22 cellular contexts compared by ENCODE assay signal in genomic region chrX:16931855-16932254, GRCh38.
"Had no signal": no experiment of that assay in that cellular context is flagged by ENCODE, and none has a peak within 500 bp of the region (broad histone marks: within the 10 kb centered on the region; RNA-seq: fewer than 3 reads in every experiment).

No MANE protein-coding gene starts in this region.

- ATAC-seq: right lobe of liver; stimulated activated effector memory CD8-positive, alpha-beta T cell treated with anti-CD3 and anti-CD28 coated beads, Interleukin-12 subunit alpha, Interleukin-12 subunit beta, amount 100 ng/mL, for 72 hours had no signal

- H3K27ac ChIP-seq: colonic mucosa, left ventricle myocardium inferior, ovary, right lobe of liver, tibial nerve had no signal

- H3K9me3 ChIP-seq: colonic mucosa, left ventricle myocardium inferior, ovary, right lobe of liver, SK-N-SH, tibial nerve had no signal

- H3K4me1 ChIP-seq: colonic mucosa, left ventricle myocardium inferior, right lobe of liver, tibial nerve had no signal

- H3K36me3 ChIP-seq: colonic mucosa, left ventricle myocardium inferior, ovary, right lobe of liver, tibial nerve had no signal

- H3K36me3 Mint-ChIP-seq: stimulated activated effector memory CD8-positive, alpha-beta T cell treated with anti-CD3 and anti-CD28 coated beads, Interleukin-12 subunit alpha, Interleukin-12 subunit beta, amount 100 ng/mL, for 72 hours; WTC11 had no signal

- H3K27me3 ChIP-seq: colonic mucosa, ovary, right lobe of liver had no signal

- DNase-seq: activated CD4-positive, alpha-beta T cell treated with anti-CD3 and anti-CD28 coated beads for 1 hour; activated CD8-positive, alpha-beta memory T cell treated with anti-CD3 and anti-CD28 coated beads for 24 hours; activated gamma-delta T cell; activated naive CD4-positive, alpha-beta T cell treated with anti-CD3 and anti-CD28 coated beads, Interleukin-2, amount 50 U/mL, for 16 hours; colonic mucosa; effector CD8-positive, alpha-beta T cell; glutamatergic neuron; left ventricle myocardium inferior; naive B cell; ovary; right lobe of liver; SK-N-SH; stimulated activated CD4-positive, alpha-beta T cell treated with anti-CD3 and anti-CD28 coated beads, Interleukin-4, amount 100 ng/mL, for 24 hours; SW 1271 had no signal

- H3K9me2 ChIP-seq: SK-N-SH had no signal

- H3K27ac Mint-ChIP-seq: progenitor cell of endocrine pancreas; stimulated activated effector memory CD8-positive, alpha-beta T cell treated with anti-CD3 and anti-CD28 coated beads, Interleukin-12 subunit alpha, Interleukin-12 subunit beta, amount 100 ng/mL, for 72 hours; T-helper 1 cell treated with Interleukin-12 subunit alpha and Interleukin-12 subunit beta and Interleukin-4 antibody, amounts not matched to agents 30 μg/mL and 1 μg/mL, for 36 hours had no signal

- H3K4me3 Mint-ChIP-seq: naive B cell; stimulated activated effector memory CD8-positive, alpha-beta T cell treated with anti-CD3 and anti-CD28 coated beads, Interleukin-12 subunit alpha, Interleukin-12 subunit beta, amount 100 ng/mL, for 72 hours; T-helper 1 cell treated with Interleukin-12 subunit alpha and Interleukin-12 subunit beta and Interleukin-4 antibody, amounts not matched to agents 30 μg/mL and 1 μg/mL, for 36 hours; WTC11 had no signal

- H3K4me3 ChIP-seq: colonic mucosa, left ventricle myocardium inferior, ovary, right lobe of liver, tibial nerve had no signal

- H3K4me1 Mint-ChIP-seq: naive B cell; stimulated activated effector memory CD8-positive, alpha-beta T cell treated with anti-CD3 and anti-CD28 coated beads, Interleukin-12 subunit alpha, Interleukin-12 subunit beta, amount 100 ng/mL, for 72 hours had no signal

- FAIRE-seq: bronchial epithelial cell, frontal cortex, islet of Langerhans had no signal

- H3K9me3 Mint-ChIP-seq: stimulated activated effector memory CD8-positive, alpha-beta T cell treated with anti-CD3 and anti-CD28 coated beads, Interleukin-12 subunit alpha, Interleukin-12 subunit beta, amount 100 ng/mL, for 72 hours; T-helper 1 cell treated with Interleukin-12 subunit alpha and Interleukin-12 subunit beta and Interleukin-4 antibody, amounts not matched to agents 30 μg/mL and 1 μg/mL, for 36 hours; WTC11 had no signal

- H3K4me2 ChIP-seq: SK-N-SH had no signal
